ENCODE assay signal across 9 cellular contexts in the genomic region with DNA sequence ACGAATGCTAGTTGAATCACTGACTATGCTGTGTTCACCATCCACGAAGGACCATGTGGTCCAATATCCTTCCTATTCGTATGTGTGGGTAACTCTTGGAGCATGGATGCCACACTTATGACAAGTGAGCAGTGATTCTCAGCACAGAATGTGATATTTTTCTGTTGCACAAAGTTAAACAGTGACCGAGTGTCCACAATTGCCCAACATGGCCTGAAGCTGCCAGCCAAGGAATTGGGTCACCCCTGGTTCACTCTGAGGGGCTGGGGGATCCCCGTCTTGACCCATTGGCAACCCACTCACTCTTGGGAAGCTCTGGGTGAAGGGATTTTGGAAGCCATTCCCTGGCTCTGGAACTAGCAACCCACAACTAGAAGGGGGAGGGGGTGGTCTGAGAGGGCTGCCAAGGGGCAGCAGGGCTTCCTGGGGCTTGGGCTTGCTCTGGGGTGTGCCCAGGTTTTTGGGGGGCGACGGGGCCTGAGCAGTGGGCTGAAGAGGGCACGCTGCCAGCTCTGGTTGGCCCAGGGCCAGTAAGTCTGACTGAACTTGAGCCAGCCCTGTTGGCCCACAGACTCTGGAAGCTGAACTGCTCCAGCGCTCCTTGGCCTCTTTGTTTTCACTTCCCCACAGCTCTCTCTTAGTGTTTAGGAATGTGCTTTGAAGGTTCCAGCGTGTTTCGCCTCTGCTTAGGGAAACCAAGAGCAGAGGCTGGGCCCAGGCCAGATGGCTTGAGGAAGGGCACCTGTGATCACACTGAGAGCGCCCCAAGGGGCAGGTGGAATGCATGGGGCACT. TPM values are rescaled to one million over a fixed set of nuclear protein-coding genes. Genes with fewer than 3 reads are reported as not detected.
DNase-seq lines count a peak whose midpoint lies in the region; ATAC-seq, FAIRE-seq and TF ChIP-seq lines count a peak whose summit lies in the region.
"Had no signal": no experiment of that assay in that cellular context is flagged by ENCODE, and none has a peak within 500 bp of the region (broad histone marks: within the 10 kb centered on the region; RNA-seq: fewer than 3 reads in every experiment).

No MANE protein-coding gene starts in this region.

- no peak for TF ChIP-seq POLR2A in A549 (IDR thresholded peaks at IDR 0.05; ENCODE audit: low read length)

- DNase-seq in A549 (ENCODE audit: low read depth in 1 of 2, low spot score in 1 of 2) (no peak), RPMI8226 (peak; percentile 84), fibroblast of peridontal ligament (ENCODE audit: extremely low read depth) (peak; percentile 33), DMS153 treated with DMSO at 0.1 percent for 48 hours (lab: John Stamatoyannopoulos, UW; ENCODE audit: unreplicated experiment) (no peak), NCI-H524 treated with DMSO at 0.1 percent for 48 hours (lab: John Stamatoyannopoulos, UW) (no peak)
- no peak for DNase-seq in effector memory CD8-positive, alpha-beta T cell
- DNase-seq: NCI-H2029 had no signal

- no peak for TF ChIP-seq CTCF in A549 (IDR thresholded peaks at IDR 0.05)
- no peak for TF ChIP-seq CTCF in nephron (IDR thresholded peaks at IDR 0.05; ENCODE audit: unreplicated experiment in 3 of 3)

- ATAC-seq in A549 = peak; percentile 64 to 75; a peak in 4 of 6 replicates
- no peak for ATAC-seq in effector memory CD8-positive, alpha-beta T cell (replicated peaks)
- ATAC-seq in GM18870 (IDR thresholded peaks at IDR 0.05; ENCODE audit: unreplicated experiment) = no peak

- no peaks in the 10 kb centered on the region for H3K9me3 Mint-ChIP-seq in nephron
- no peaks in the 10 kb centered on the region for H3K9me3 Mint-ChIP-seq in effector memory CD8-positive, alpha-beta T cell

- CTCF ChIA-PET in A549 (lab: Yijun Ruan, JAX) = interaction anchor here (1.3 to 2.9 kb wide), 2 partner anchors 8 to 12 kb away, joined by 4 to 11 read pairs; no protein-coding TSS in a partner anchor

- peak overlapping the region; percentile 66 to 78; a peak in 5 of 6 replicates for H3K27ac ChIP-seq in A549

- H3K4me1 Mint-ChIP-seq in nephron = peaks cover 39% of the 10 kb centered on the region
- H3K4me1 Mint-ChIP-seq in effector memory CD8-positive, alpha-beta T cell (ENCODE audit: low read depth in 2 of 2) = peaks cover 0 to 4% of the 10 kb centered on the region in 2 donors

- no peak for TF ChIP-seq RAD21 in A549 (conservative IDR thresholded peaks at IDR 0.05 in 1 of 2, IDR thresholded peaks at IDR 0.05 in 1 of 2)

- no peak overlapping the region for H3K4me3 Mint-ChIP-seq in nephron
- no peak overlapping the region for H3K4me3 Mint-ChIP-seq in effector memory CD8-positive, alpha-beta T cell

- no peaks in the 10 kb centered on the region for H3K9me3 ChIP-seq in A549

- WGBS in A549 (ENCODE audit: missing lambda C conversion rate) = 39% methylated on average over 8 of the region's 12 CpGs

- POLR2A ChIA-PET in A549 (lab: Yijun Ruan, JAX) = interaction anchor here (2.5 kb wide), 1 partner anchor 13 kb away, joined by 14 read pairs; no protein-coding TSS in a partner anchor

- H3K4me2 ChIP-seq in A549 = peak overlapping the region; percentile 43

- peak overlapping the region; percentile 83 to 94 (median 88) for H3K27ac Mint-ChIP-seq in nephron
- no peak overlapping the region for H3K27ac Mint-ChIP-seq in effector memory CD8-positive, alpha-beta T cell

- H3K4me1 ChIP-seq in A549 = peaks cover 18% of the 10 kb centered on the region

- H3K27me3 Mint-ChIP-seq in nephron (ENCODE audit: low read depth) = peaks cover 21% of the 10 kb centered on the region
- no peaks in the 10 kb centered on the region for H3K27me3 Mint-ChIP-seq in effector memory CD8-positive, alpha-beta T cell

- H3K36me3 Mint-ChIP-seq in nephron (ENCODE audit: low read depth) = peaks cover 5% of the 10 kb centered on the region
- no peaks in the 10 kb centered on the region for H3K36me3 Mint-ChIP-seq in effector memory CD8-positive, alpha-beta T cell (ENCODE audit: insufficient read depth)

- peak; percentile 7 for FAIRE-seq in A549 (lab: Jason Lieb, UNC)

- no peak for TF ChIP-seq EP300 in A549 (IDR thresholded peaks at IDR 0.05)

- no peak overlapping the region for H3K4me3 ChIP-seq in A549

TF ChIP-seq in A549, 52 proteins besides CTCF, POLR2A, EP300 and RAD21:
- TF ChIP-seq KDM1A (IDR thresholded peaks at IDR 0.05; ENCODE audit: low read depth) (no peak), CEBPB (IDR thresholded peaks at IDR 0.05) (peak; percentile 18 to 27; a peak in 1 of 4 replicates)

RNA-seq across cellular contexts. Expression of a gene that starts 43.1 kb away (rescaled TPM):
- polyA plus RNA-seq in A549 (2011; rRNA removed) (12.2 and 21.3 TPM in 2 replicates), A549 (2017; fragmentation: RNase III; extraction: RNeasy Plus Mini Kit Qiagen cat#74134 plus additional on column Dnase treatment) (12.6 to 15.8 TPM (median 12.6 TPM) in 3 replicates)
- polyA plus RNA-seq in A549 (2012; cell fraction: cytosol; rRNA removed) = 11.8 and 11.9 TPM in 2 replicates
- 20.3 and 26.6 TPM in 2 replicates for polyA plus RNA-seq in A549 (2012; cell fraction: nucleus; rRNA removed)
- polyA minus RNA-seq in A549 (2011; rRNA and poly(A)+ RNA removed) = 24.5 and 33.1 TPM in 2 replicates

Comparison
In these comparisons a context has a peak if more than half of its experiments do, and no peak if none do; other contexts are left out.
1. ATAC-seq: peak in A549 (2 of 2); none in effector memory CD8-positive, alpha-beta T cell (single experiment) and GM18870 (single experiment).
2. DNase-seq: peak in RPMI8226 (single experiment) and fibroblast of peridontal ligament (single experiment); none in A549 (0 of 2), DMS153 treated with DMSO at 0.1 percent for 48 hours (single experiment), NCI-H524 treated with DMSO at 0.1 percent for 48 hours (single experiment) and effector memory CD8-positive, alpha-beta T cell (0 of 3).
3. H3K27ac Mint-ChIP-seq: peak in nephron (3 of 3); none in effector memory CD8-positive, alpha-beta T cell (0 of 2).